ENCODE assay signal across 29 cellular contexts in the genomic region with DNA sequence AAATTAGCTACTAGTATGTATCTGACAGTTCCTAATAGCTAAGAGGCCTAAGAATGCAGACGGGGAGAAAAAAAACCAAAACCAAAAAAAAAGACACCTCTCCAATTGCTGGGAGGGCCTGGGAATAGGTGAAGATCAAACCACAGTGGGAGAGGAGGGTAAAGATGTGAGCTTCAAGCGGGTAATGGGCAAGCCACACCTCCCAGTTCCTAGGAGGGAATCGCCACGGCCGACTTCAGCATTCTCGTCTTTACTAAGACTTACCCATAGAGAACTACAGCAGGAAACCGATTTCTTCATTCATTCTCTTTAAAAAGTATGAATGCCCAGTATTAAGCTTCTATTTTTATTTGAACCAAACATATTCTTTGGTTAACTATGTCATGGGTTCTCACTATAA.
"Had no signal": no experiment of that assay in that cellular context is flagged by ENCODE, and none has a peak within 500 bp of the region (broad histone marks: within the 10 kb centered on the region; RNA-seq: fewer than 3 reads in every experiment).

No MANE protein-coding gene starts in this region.

- H3K4me1 Mint-ChIP-seq: mesothelial cell of epicardium had no signal

- H3K27ac Mint-ChIP-seq: immature natural killer cell; mesothelial cell of epicardium; natural killer cell; stimulated activated naive B cell treated with anti-CD40 and anti-IgM and Interleukin-4, amounts not matched to agents 10 μg/mL and 1 μg/mL and 100 μg/mL, for 72 hours had no signal

- H3K4me1 ChIP-seq: left lung, lower lobe of right lung, pancreas, prostate gland, stomach, tibial artery, upper lobe of right lung had no signal

- ATAC-seq: left colon; left lung; lower lobe of right lung; natural killer cell; pancreas; right cardiac atrium; sciatic nerve; stimulated activated naive B cell treated with anti-CD40 and anti-IgM and Interleukin-4, amounts not matched to agents 10 μg/mL and 1 μg/mL and 100 μg/mL, for 72 hours; stimulated activated naive CD8-positive, alpha-beta T cell treated with anti-CD3 and anti-CD28 coated beads, Interleukin-15, Interleukin-2, amounts not matched to agents 100 U/mL and 50 U/mL, for 24 hours; upper lobe of right lung had no signal

- DNase-seq: hippocampal formation; immature natural killer cell; kidney; left colon; left lung; lower lobe of right lung; mammary epithelial cell; mesenchymal stem cell; naive B cell; natural killer cell; nucleus accumbens; pancreas; retina; right cardiac atrium; stimulated activated CD4-positive, alpha-beta T cell treated with anti-CD3 and anti-CD28 coated beads, Interleukin-12 subunit alpha, Interleukin-12 subunit beta, amount 100 ng/mL, for 4 hours; stimulated activated CD4-positive, alpha-beta T cell treated with anti-CD3 and anti-CD28 coated beads, Interleukin-15, amount 100 ng/mL, for 24 hours; stimulated activated CD4-positive, alpha-beta T cell treated with anti-CD3 and anti-CD28 coated beads, Interleukin-2, amount 100 ng/mL, for 24 hours; stimulated activated CD4-positive, alpha-beta T cell treated with anti-CD3 and anti-CD28 coated beads, Interleukin-4, amount 100 ng/mL, for 1 hour; stimulated activated naive B cell treated with anti-CD40 and anti-IgM and Interleukin-4, amounts not matched to agents 10 μg/mL and 1 μg/mL and 100 μg/mL, for 72 hours; stimulated activated naive CD8-positive, alpha-beta T cell treated with anti-CD3 and anti-CD28 coated beads, Interleukin-15, Interleukin-2, amounts not matched to agents 100 U/mL and 50 U/mL, for 24 hours; stomach; tibial artery; trophoblast cell; upper lobe of right lung had no signal

- H3K27me3 Mint-ChIP-seq: naive B cell; stimulated activated naive B cell treated with anti-CD40 and anti-IgM and Interleukin-4, amounts not matched to agents 10 μg/mL and 1 μg/mL and 100 μg/mL, for 72 hours had no signal

- H3K4me3 Mint-ChIP-seq: immature natural killer cell; mesothelial cell of epicardium; naive B cell; natural killer cell; stimulated activated naive B cell treated with anti-CD40 and anti-IgM and Interleukin-4, amounts not matched to agents 10 μg/mL and 1 μg/mL and 100 μg/mL, for 72 hours had no signal

- H3K9me3 ChIP-seq: left lung, lower lobe of right lung, pancreas, prostate gland, stomach, thoracic aorta, tibial artery, upper lobe of right lung had no signal

- H3K27ac ChIP-seq: left lung, lower lobe of right lung, pancreas, prostate gland, skin epidermis, stomach, thoracic aorta, tibial artery, upper lobe of right lung had no signal

- H3K27me3 ChIP-seq: left lung, pancreas, stomach, tibial artery, upper lobe of right lung had no signal

- H3K9me3 Mint-ChIP-seq: immature natural killer cell; mesothelial cell of epicardium; naive B cell; natural killer cell; stimulated activated naive B cell treated with anti-CD40 and anti-IgM and Interleukin-4, amounts not matched to agents 10 μg/mL and 1 μg/mL and 100 μg/mL, for 72 hours had no signal

- H3K4me3 ChIP-seq: left lung, lower lobe of right lung, pancreas, prostate gland, skin epidermis, stomach, thoracic aorta, tibial artery, upper lobe of right lung had no signal

- H3K36me3 ChIP-seq: prostate gland had no signal
